10 cellular contexts compared by ENCODE assay signal in genomic region chr17:69503711-69504110, GRCh38.
DNase-seq lines count a peak whose midpoint lies in the region; ATAC-seq and FAIRE-seq lines count a peak whose summit lies in the region.
"Had no signal": no experiment of that assay in that cellular context is flagged by ENCODE, and none has a peak within 500 bp of the region (broad histone marks: within the 10 kb centered on the region; RNA-seq: fewer than 3 reads in every experiment).

No MANE protein-coding gene starts in this region.

- no peak overlapping the region for H3K4me3 Mint-ChIP-seq in stimulated activated effector memory CD8-positive, alpha-beta T cell treated with anti-CD3 and anti-CD28 coated beads, Interleukin-12 subunit alpha, Interleukin-12 subunit beta, amount 100 ng/mL, for 72 hours

- no peak for DNase-seq in stimulated activated effector memory CD8-positive, alpha-beta T cell treated with anti-CD3 and anti-CD28 coated beads, Interleukin-12 subunit alpha, Interleukin-12 subunit beta, amount 100 ng/mL, for 72 hours (ENCODE audit: low spot score in 2 of 2)
- DNase-seq in HTR-8/SVneo (ENCODE audit: insufficient read length, low spot score) (no peak), A172 (ENCODE audit: low spot score) (no peak)
- no peak for DNase-seq in stimulated activated CD8-positive, alpha-beta memory T cell treated with anti-CD3 and anti-CD28 coated beads, Interleukin-4, amount 100 ng/mL, for 48 hours
- DNase-seq: activated CD4-positive, alpha-beta T cell treated with anti-CD3 and anti-CD28 coated beads for 48 hours; heart right ventricle had no signal

- H3K36me3 Mint-ChIP-seq in stimulated activated effector memory CD8-positive, alpha-beta T cell treated with anti-CD3 and anti-CD28 coated beads, Interleukin-12 subunit alpha, Interleukin-12 subunit beta, amount 100 ng/mL, for 72 hours = no peaks in the 10 kb centered on the region

- H3K4me1 Mint-ChIP-seq in stimulated activated effector memory CD8-positive, alpha-beta T cell treated with anti-CD3 and anti-CD28 coated beads, Interleukin-12 subunit alpha, Interleukin-12 subunit beta, amount 100 ng/mL, for 72 hours = peaks cover 4% of the 10 kb centered on the region

- no peaks in the 10 kb centered on the region for H3K9me3 Mint-ChIP-seq in stimulated activated effector memory CD8-positive, alpha-beta T cell treated with anti-CD3 and anti-CD28 coated beads, Interleukin-12 subunit alpha, Interleukin-12 subunit beta, amount 100 ng/mL, for 72 hours

- ATAC-seq in GM19025 (IDR thresholded peaks at IDR 0.05; ENCODE audit: low read depth, unreplicated experiment) (peak; percentile 82), HG02588 (IDR thresholded peaks at IDR 0.05; ENCODE audit: unreplicated experiment) (peak; percentile 83), HG03469 (IDR thresholded peaks at IDR 0.05; ENCODE audit: unreplicated experiment) (peak; percentile 80)
- ATAC-seq in stimulated activated effector memory CD8-positive, alpha-beta T cell treated with anti-CD3 and anti-CD28 coated beads, Interleukin-12 subunit alpha, Interleukin-12 subunit beta, amount 100 ng/mL, for 72 hours = peak; percentile 36
- ATAC-seq: heart right ventricle, K562 had no signal

- H3K27ac Mint-ChIP-seq in stimulated activated effector memory CD8-positive, alpha-beta T cell treated with anti-CD3 and anti-CD28 coated beads, Interleukin-12 subunit alpha, Interleukin-12 subunit beta, amount 100 ng/mL, for 72 hours = peak overlapping the region; percentile 23

- no peak for FAIRE-seq in HTR-8/SVneo (lab: Jason Lieb, UNC)
- FAIRE-seq: K562 had no signal
